24 cellular contexts compared by ENCODE assay signal in genomic region chr1:156957634-156958033, GRCh38. TPM values are rescaled to one million over a fixed set of nuclear protein-coding genes. Genes with fewer than 3 reads are reported as not detected.
"Had no signal": no experiment of that assay in that cellular context is flagged by ENCODE, and none has a peak within 500 bp of the region (broad histone marks: within the 10 kb centered on the region; RNA-seq: fewer than 3 reads in every experiment).

No MANE protein-coding gene starts in this region.

- H3K27me3 Mint-ChIP-seq: dendritic cell treated with granulocyte-macrophage colony-stimulating factor and Interleukin-4, amounts not matched to agents 40 ng/mL and 50 ng/mL, for 4 days; stimulated activated memory B cell treated with anti-CD40 and anti-IgM and Interleukin-4, amounts not matched to agents 10 μg/mL and 1 μg/mL and 100 μg/mL, for 72 hours; stimulated activated naive CD8-positive, alpha-beta T cell treated with anti-CD3 and anti-CD28 coated beads, Interleukin-15, Interleukin-2, amounts not matched to agents 100 ng/mL and 50 ng/mL, for 24 hours had no signal

- H3K27ac Mint-ChIP-seq: dendritic cell treated with granulocyte-macrophage colony-stimulating factor and Interleukin-4, amounts not matched to agents 40 ng/mL and 50 ng/mL, for 4 days; immature natural killer cell; stimulated activated memory B cell treated with anti-CD40 and anti-IgM and Interleukin-4, amounts not matched to agents 10 μg/mL and 1 μg/mL and 100 μg/mL, for 72 hours; stimulated activated naive CD8-positive, alpha-beta T cell treated with anti-CD3 and anti-CD28 coated beads, Interleukin-15, Interleukin-2, amounts not matched to agents 100 ng/mL and 50 ng/mL, for 24 hours had no signal

- H3K4me3 Mint-ChIP-seq: dendritic cell treated with granulocyte-macrophage colony-stimulating factor and Interleukin-4, amounts not matched to agents 40 ng/mL and 50 ng/mL, for 4 days; immature natural killer cell; stimulated activated memory B cell treated with anti-CD40 and anti-IgM and Interleukin-4, amounts not matched to agents 10 μg/mL and 1 μg/mL and 100 μg/mL, for 72 hours; stimulated activated naive CD8-positive, alpha-beta T cell treated with anti-CD3 and anti-CD28 coated beads, Interleukin-15, Interleukin-2, amounts not matched to agents 100 ng/mL and 50 ng/mL, for 24 hours had no signal

- H3K9me3 ChIP-seq: heart left ventricle, mucosa of descending colon, neutrophil, psoas muscle, spleen, tibial artery, upper lobe of left lung, vagina had no signal

- H3K27me3 ChIP-seq: heart left ventricle, neutrophil, spleen, tibial artery, upper lobe of left lung, vagina had no signal

- H3K4me1 ChIP-seq: tibial artery, upper lobe of left lung, vagina had no signal

- ATAC-seq: heart left ventricle; left colon; left ventricle myocardium superior; mucosa of descending colon; naive thymus-derived CD8-positive, alpha-beta T cell; psoas muscle; sciatic nerve; stimulated activated memory B cell treated with anti-CD40 and anti-IgM and Interleukin-4, amounts not matched to agents 10 μg/mL and 1 μg/mL and 100 μg/mL, for 72 hours had no signal

- H3K4me3 ChIP-seq: heart left ventricle, mucosa of descending colon, psoas muscle, spleen, tibial artery, upper lobe of left lung, vagina had no signal

- H3K9me3 Mint-ChIP-seq: dendritic cell treated with granulocyte-macrophage colony-stimulating factor and Interleukin-4, amounts not matched to agents 40 ng/mL and 50 ng/mL, for 4 days; immature natural killer cell; stimulated activated memory B cell treated with anti-CD40 and anti-IgM and Interleukin-4, amounts not matched to agents 10 μg/mL and 1 μg/mL and 100 μg/mL, for 72 hours; stimulated activated naive CD8-positive, alpha-beta T cell treated with anti-CD3 and anti-CD28 coated beads, Interleukin-15, Interleukin-2, amounts not matched to agents 100 ng/mL and 50 ng/mL, for 24 hours had no signal

- H3K36me3 Mint-ChIP-seq: immature natural killer cell had no signal

- FAIRE-seq: colon, frontal cortex, keratinocyte had no signal

- H3K4me1 Mint-ChIP-seq: immature natural killer cell; stimulated activated memory B cell treated with anti-CD40 and anti-IgM and Interleukin-4, amounts not matched to agents 10 μg/mL and 1 μg/mL and 100 μg/mL, for 72 hours had no signal

- DNase-seq: heart left ventricle; immature natural killer cell; left colon; left ventricle myocardium superior; mucosa of descending colon; naive thymus-derived CD8-positive, alpha-beta T cell; psoas muscle; spleen; stimulated activated CD4-positive, alpha-beta T cell treated with anti-CD3 and anti-CD28 coated beads, Interleukin-15, amount 100 ng/mL, for 24 hours; stimulated activated CD4-positive, alpha-beta T cell treated with anti-CD3 and anti-CD28 coated beads, Interleukin-1b, Interleukin-23, amount 100 ng/mL, for 48 hours; stimulated activated CD4-positive, alpha-beta T cell treated with anti-CD3 and anti-CD28 coated beads, Interleukin-4, amount 100 ng/mL, for 24 hours; tibial artery; upper lobe of left lung had no signal

- H3K27ac ChIP-seq: heart left ventricle, neutrophil, psoas muscle, spleen, tibial artery, upper lobe of left lung, vagina had no signal

RNA-seq across cellular contexts. Expression of gene LRRC71, which starts 37.2 kb away (rescaled TPM):
- total RNA-seq: frontal cortex; left colon; mucosa of descending colon; naive thymus-derived CD8-positive, alpha-beta T cell; psoas muscle; skeletal muscle tissue; vagina had no signal
- polyA plus RNA-seq: immature natural killer cell; keratinocyte; naive thymus-derived CD8-positive, alpha-beta T cell; neural cell had no signal
